ENCODE assay signal across 10 cellular contexts in the genomic region with DNA sequence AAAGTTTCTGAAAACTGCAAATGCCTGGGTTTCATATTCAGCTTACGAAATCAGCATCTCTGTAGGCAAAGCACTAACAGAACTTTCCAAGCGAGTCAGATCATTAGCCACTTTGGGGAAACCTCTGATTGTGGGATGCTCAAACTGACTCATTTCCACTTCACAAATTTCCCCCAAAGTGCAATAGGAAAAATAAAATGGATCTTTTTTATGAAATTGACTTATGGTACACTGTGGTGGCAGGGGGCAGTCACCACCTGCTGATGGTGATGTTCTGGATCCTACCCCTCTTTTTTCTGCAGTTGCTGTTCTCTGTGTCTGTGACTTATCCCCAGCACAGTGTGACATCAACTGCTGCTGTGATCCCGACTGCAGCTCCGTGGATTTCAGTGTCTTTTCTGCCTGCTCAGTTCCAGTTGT. TPM values are rescaled to one million over a fixed set of nuclear protein-coding genes. Genes with fewer than 3 reads are reported as not detected.
DNase-seq lines count a peak whose midpoint lies in the region; ATAC-seq and TF ChIP-seq lines count a peak whose summit lies in the region.
"Had no signal": no experiment of that assay in that cellular context is flagged by ENCODE, and none has a peak within 500 bp of the region (broad histone marks: within the 10 kb centered on the region; RNA-seq: fewer than 3 reads in every experiment).

No MANE protein-coding gene starts in this region.

- no peak overlapping the region for H2AK5ac ChIP-seq in H9 (ENCODE audit: insufficient read length, low read length)

- no peak overlapping the region for H2BK15ac ChIP-seq in H9 (ENCODE audit: low read depth, low read length)

- H3K4me3 ChIP-seq in AG09309 (ENCODE audit: control insufficient read depth, low read depth, low read length), result no peak overlapping the region

- no peak overlapping the region for H3K9ac ChIP-seq in H9 (ENCODE audit: extremely low read depth, insufficient read length, low read length)

- no peak overlapping the region for H3K23ac ChIP-seq in H9 (ENCODE audit: insufficient read length, low read depth, low read length)

- H3K27ac ChIP-seq in H9 (ENCODE audit: insufficient read length, low read depth, low read length), result no peak overlapping the region

- no peak overlapping the region for H3T11ph ChIP-seq in H9 (ENCODE audit: low read length)

- H3K9me3 ChIP-seq in H9 (ENCODE audit: control insufficient read depth, low read depth, low read length), result no peaks in the 10 kb centered on the region

- H2BK120ac ChIP-seq in H9 (ENCODE audit: low read depth, low read length, poor library complexity, severe bottlenecking), result no peak overlapping the region

- ATAC-seq in GM18909 (IDR thresholded peaks at IDR 0.05; ENCODE audit: poor library complexity, unreplicated experiment) (peak; percentile 71), HG03342 (IDR thresholded peaks at IDR 0.05; ENCODE audit: unreplicated experiment) (peak; percentile 56), HG03439 (IDR thresholded peaks at IDR 0.05; ENCODE audit: unreplicated experiment) (no peak)

- no peak overlapping the region for H2BK12ac ChIP-seq in H9 (ENCODE audit: insufficient read length, low read depth, low read length)

- no peak overlapping the region for H4K8ac ChIP-seq in H9 (replicated peaks; ENCODE audit: insufficient read length, low read depth, low read length)

- no peaks in the 10 kb centered on the region for H3K4me1 ChIP-seq in H9 (ENCODE audit: insufficient read depth, low read length)

- no peaks in the 10 kb centered on the region for H3K23me2 ChIP-seq in H9 (ENCODE audit: insufficient read length, low read depth, low read length, poor library complexity, severe bottlenecking)

- no peaks in the 10 kb centered on the region for H3K9me3 Mint-ChIP-seq in activated naive CD4-positive, alpha-beta T cell treated with anti-CD3 and anti-CD28 coated beads, Interleukin-2, amount 10 ng/mL, durations not matched to agents 7 days and 5 days
- no peaks in the 10 kb centered on the region for H3K9me3 Mint-ChIP-seq in H9
- H3K9me3 Mint-ChIP-seq: dendritic cell treated with granulocyte-macrophage colony-stimulating factor and Interleukin-4, amounts not matched to agents 40 ng/mL and 50 ng/mL, for 4 days had no signal

- H3K36me3 Mint-ChIP-seq in activated naive CD4-positive, alpha-beta T cell treated with anti-CD3 and anti-CD28 coated beads, Interleukin-2, amount 10 ng/mL, durations not matched to agents 7 days and 5 days, result no peaks in the 10 kb centered on the region
- 0 out of 7 replicates have a peak, but pooled peaks cover 0 to 2% (median 0%) of the 10 kb centered on the region in 3 experiments for H3K36me3 Mint-ChIP-seq in H9 (ENCODE audit: insufficient read depth in 1 of 3, low read depth in 3 of 3)

- H4K5ac ChIP-seq in H9 (ENCODE audit: insufficient read length, low read depth, low read length), result no peak overlapping the region

- no peak overlapping the region for H3K4ac ChIP-seq in H9 (ENCODE audit: low read depth, low read length)

- peak overlapping the region; percentile 52 for H3K27ac Mint-ChIP-seq in activated naive CD4-positive, alpha-beta T cell treated with anti-CD3 and anti-CD28 coated beads, Interleukin-2, amount 10 ng/mL, durations not matched to agents 7 days and 5 days
- H3K27ac Mint-ChIP-seq in H9, result no peak overlapping the region; a peak in 1 of 7 replicates
- H3K27ac Mint-ChIP-seq: dendritic cell treated with granulocyte-macrophage colony-stimulating factor and Interleukin-4, amounts not matched to agents 40 ng/mL and 50 ng/mL, for 4 days had no signal

- H4K91ac ChIP-seq in H9 (ENCODE audit: insufficient read length, low read depth, low read length), result no peak overlapping the region

- H3K14ac ChIP-seq in H9 (ENCODE audit: insufficient read depth, low read length), result no peak overlapping the region

- no peak overlapping the region for H3K56ac ChIP-seq in H9 (ENCODE audit: insufficient read length, low read depth, low read length)

- no peak overlapping the region for H3K4me2 ChIP-seq in H9 (ENCODE audit: insufficient read depth, insufficient read length, low read length)

- H2BK5ac ChIP-seq in H9 (ENCODE audit: insufficient read length, low read length), result no peak overlapping the region

- CTCF ChIA-PET in activated naive CD4-positive, alpha-beta T cell treated with anti-CD3 and anti-CD28 coated beads, Interleukin-2, amount 10 ng/mL, durations not matched to agents 7 days and 5 days (lab: Charles Lee), result interaction anchor here (0.7 to 3.8 kb wide), 7 partner anchors 12 to 203 kb away, joined by 3 to 14 read pairs (median 3); no protein-coding TSS in a partner anchor

- peaks cover 5% of the 10 kb centered on the region for H3K4me1 Mint-ChIP-seq in activated naive CD4-positive, alpha-beta T cell treated with anti-CD3 and anti-CD28 coated beads, Interleukin-2, amount 10 ng/mL, durations not matched to agents 7 days and 5 days
- peaks cover 3 to 8% of the 10 kb centered on the region in 2 experiments for H3K4me1 Mint-ChIP-seq in H9

- no peak overlapping the region for H3K4me3 Mint-ChIP-seq in activated naive CD4-positive, alpha-beta T cell treated with anti-CD3 and anti-CD28 coated beads, Interleukin-2, amount 10 ng/mL, durations not matched to agents 7 days and 5 days
- no peak overlapping the region for H3K4me3 Mint-ChIP-seq in H9
- H3K4me3 Mint-ChIP-seq: CD14-positive monocyte; dendritic cell treated with granulocyte-macrophage colony-stimulating factor and Interleukin-4, amounts not matched to agents 40 ng/mL and 50 ng/mL, for 4 days had no signal

- H3K79me2 ChIP-seq in H9 (ENCODE audit: insufficient read depth, low read length), result no peaks in the 10 kb centered on the region

- no peaks in the 10 kb centered on the region for H3K27me3 Mint-ChIP-seq in activated naive CD4-positive, alpha-beta T cell treated with anti-CD3 and anti-CD28 coated beads, Interleukin-2, amount 10 ng/mL, durations not matched to agents 7 days and 5 days
- H3K27me3 Mint-ChIP-seq in H9 (ENCODE audit: low read depth), result no peaks in the 10 kb centered on the region
- H3K27me3 Mint-ChIP-seq: dendritic cell treated with granulocyte-macrophage colony-stimulating factor and Interleukin-4, amounts not matched to agents 40 ng/mL and 50 ng/mL, for 4 days had no signal

- no peaks in the 10 kb centered on the region for H3K79me1 ChIP-seq in H9 (ENCODE audit: insufficient read depth, low read depth, low read length, poor library complexity, severe bottlenecking)

- TF ChIP-seq CTCF in AG09309 (IDR thresholded peaks at IDR 0.05; ENCODE audit: control insufficient read depth, insufficient read depth, low read depth, low read length, missing control alignments) (no peak), H9 (conservative IDR thresholded peaks at IDR 0.05) (no peak)

- H3K27me3 ChIP-seq in H9 (ENCODE audit: insufficient read depth, low read length), result no peaks in the 10 kb centered on the region

- no peak overlapping the region for H2BK20ac ChIP-seq in H9 (ENCODE audit: low read depth, low read length, poor library complexity, severe bottlenecking)

- WGBS in H9 (ENCODE audit: extremely low coverage, insufficient read length, low lambda C conversion rate), result no CpG with 5 or more reads among the region's 4 CpGs

- DNase-seq in AG09309 (ENCODE audit: low read depth) (peak; percentile 1), SIG-M5 (lab: John Stamatoyannopoulos, UW) (no peak), HuH-7.5 (ENCODE audit: low spot score) (no peak), H9 (no peak)
- DNase-seq in activated naive CD4-positive, alpha-beta T cell treated with anti-CD3 and anti-CD28 coated beads, Interleukin-2, amount 10 ng/mL, durations not matched to agents 7 days and 5 days, result peak; percentile 43

- no peak overlapping the region for H2AFZ ChIP-seq in H9 (ENCODE audit: low read length)

- no peaks in the 10 kb centered on the region for H4K20me1 ChIP-seq in H9 (ENCODE audit: control insufficient read depth, insufficient read depth, insufficient read length)

- H3K18ac ChIP-seq in H9 (ENCODE audit: insufficient read length, low read depth, low read length), result no peak overlapping the region

RNA-seq across cellular contexts. Expression of a gene that starts 5.6 kb away (rescaled TPM):
- total RNA-seq in H9 (2021), result 10.9 and 11.1 TPM in 2 replicates

RNA-seq across cellular contexts. Expression of a gene that starts 36.4 kb away (rescaled TPM):
- 15.7 and 15.8 TPM in 2 replicates for total RNA-seq in H9 (2021)

Comparison
In these comparisons a context has a peak if more than half of its experiments do, and no peak if none do; other contexts are left out.
1. DNase-seq: peak in AG09309 (single experiment) and activated naive CD4-positive, alpha-beta T cell treated with anti-CD3 and anti-CD28 coated beads, Interleukin-2, amount 10 ng/mL, durations not matched to agents 7 days and 5 days (single experiment); none in SIG-M5 (single experiment), HuH-7.5 (single experiment) and H9 (single experiment).